ENCODE assay signal across 8 cellular contexts in the genomic region with DNA sequence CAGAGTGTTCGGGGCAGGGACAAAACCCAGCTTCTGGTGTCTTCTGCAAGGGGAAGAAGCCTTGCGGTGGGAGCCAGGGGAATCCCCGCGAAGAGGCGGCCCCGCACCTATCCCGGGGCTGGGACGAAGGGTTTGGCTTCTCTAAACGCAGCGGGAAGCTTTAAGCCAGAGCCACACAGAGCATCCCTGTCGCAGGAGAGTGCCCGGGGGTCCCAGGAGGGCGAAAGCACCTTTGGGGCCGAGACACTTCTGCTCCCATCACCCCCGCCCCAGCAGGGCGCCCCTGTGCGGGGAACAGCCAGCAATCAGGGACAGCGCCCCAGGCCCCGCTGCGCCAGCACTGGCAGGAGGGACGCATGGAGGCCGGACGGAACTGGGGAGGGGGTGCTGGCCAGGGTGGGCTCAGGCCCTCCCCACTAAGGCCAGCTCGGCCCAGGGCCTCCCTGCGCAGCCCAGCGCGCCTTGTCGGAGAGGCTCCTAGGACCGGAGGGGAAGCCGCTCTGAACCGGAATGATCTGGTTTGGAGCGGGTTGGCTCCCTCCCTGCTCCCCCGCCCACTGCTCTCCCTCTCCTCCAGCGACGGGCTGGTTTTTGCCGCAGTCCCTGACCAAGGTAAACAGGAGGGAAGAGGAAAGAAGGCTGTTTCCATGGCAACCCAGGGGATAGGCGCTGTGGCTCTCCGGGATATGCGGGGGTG.
DNase-seq lines count a peak whose midpoint lies in the region; ATAC-seq, FAIRE-seq and TF ChIP-seq lines count a peak whose summit lies in the region.

No MANE protein-coding gene starts in this region.

- ATAC-seq in GM18861 (IDR thresholded peaks at IDR 0.05; ENCODE audit: unreplicated experiment): peak; percentile 60

- no peak for TF ChIP-seq POLR2A in H54 (IDR thresholded peaks at IDR 0.05; ENCODE audit: low read depth, low read length)

- H3K9me3 ChIP-seq in HUES48 (ENCODE audit: control insufficient read depth, insufficient read depth, low read length): no peaks in the 10 kb centered on the region
- H3K9me3 ChIP-seq in thymus (ENCODE audit: control insufficient read depth): no peaks in the 10 kb centered on the region

- H3K4me3 ChIP-seq in HUES48 (ENCODE audit: low read depth, low read length) (peak overlapping the region; percentile 61), thymus (ENCODE audit: low read length) (peak overlapping the region; percentile 66)

- H3K27ac Mint-ChIP-seq in activated naive CD4-positive, alpha-beta T cell treated with anti-CD3 and anti-CD28 coated beads, Interleukin-2, amount 10 ng/mL, durations not matched to agents 7 days and 5 days: no peak overlapping the region
- H3K27ac Mint-ChIP-seq in nephron: peak overlapping the region; percentile 97 to 99 (median 98)

- H3K27ac ChIP-seq in HUES48 (ENCODE audit: low read depth, low read length) (peak overlapping the region; percentile 86), thymus (ENCODE audit: low read depth) (peak overlapping the region; percentile 70)

- peaks cover 6% of the 10 kb centered on the region; the same call in 1 of the 2 replicates for H3K27me3 ChIP-seq in HUES48 (ENCODE audit: control insufficient read depth, insufficient read depth, low read length)
- no peaks in the 10 kb centered on the region for H3K27me3 ChIP-seq in thymus (ENCODE audit: control insufficient read depth, insufficient read depth)

- peak overlapping the region; percentile 57 for H3K4me3 Mint-ChIP-seq in activated naive CD4-positive, alpha-beta T cell treated with anti-CD3 and anti-CD28 coated beads, Interleukin-2, amount 10 ng/mL, durations not matched to agents 7 days and 5 days
- peak overlapping the region; percentile 75 to 79 (median 79) for H3K4me3 Mint-ChIP-seq in nephron

- peaks cover 16% of the 10 kb centered on the region for H3K4me1 ChIP-seq in HUES48 (ENCODE audit: control insufficient read depth, insufficient read depth, low read length)
- no peaks in the 10 kb centered on the region for H3K4me1 ChIP-seq in thymus (ENCODE audit: control insufficient read depth, insufficient read depth, low read length)

- FAIRE-seq in H54 (lab: Jason Lieb, UNC): no peak

- H3K9me3 Mint-ChIP-seq in activated naive CD4-positive, alpha-beta T cell treated with anti-CD3 and anti-CD28 coated beads, Interleukin-2, amount 10 ng/mL, durations not matched to agents 7 days and 5 days: no peaks in the 10 kb centered on the region
- H3K9me3 Mint-ChIP-seq in nephron: no peaks in the 10 kb centered on the region

- peak; percentile 68 for DNase-seq in activated naive CD4-positive, alpha-beta T cell treated with anti-CD3 and anti-CD28 coated beads, Interleukin-2, amount 10 ng/mL, durations not matched to agents 7 days and 5 days
- DNase-seq in germinal center (ENCODE audit: low spot score) (peak; percentile 68), H54 (ENCODE audit: insufficient read length, low spot score) (no peak), HuH-7.5 (ENCODE audit: low spot score) (no peak)

- peak overlapping the region; percentile 83 for H3K9ac ChIP-seq in HUES48 (ENCODE audit: low read depth, low read length)

- H3K36me3 Mint-ChIP-seq in activated naive CD4-positive, alpha-beta T cell treated with anti-CD3 and anti-CD28 coated beads, Interleukin-2, amount 10 ng/mL, durations not matched to agents 7 days and 5 days: peaks cover 14% of the 10 kb centered on the region
- peaks cover 24% of the 10 kb centered on the region for H3K36me3 Mint-ChIP-seq in nephron (ENCODE audit: low read depth)

- H3K27me3 Mint-ChIP-seq in activated naive CD4-positive, alpha-beta T cell treated with anti-CD3 and anti-CD28 coated beads, Interleukin-2, amount 10 ng/mL, durations not matched to agents 7 days and 5 days: peaks cover 34% of the 10 kb centered on the region
- no peaks in the 10 kb centered on the region for H3K27me3 Mint-ChIP-seq in nephron (ENCODE audit: low read depth)

- no peak for TF ChIP-seq CTCF in nephron (IDR thresholded peaks at IDR 0.05; ENCODE audit: unreplicated experiment in 3 of 3)

- H3K36me3 ChIP-seq in HUES48 (ENCODE audit: control insufficient read depth, insufficient read depth, low read length): no peaks in the 10 kb centered on the region
- peaks cover 3% of the 10 kb centered on the region for H3K36me3 ChIP-seq in thymus (ENCODE audit: control insufficient read depth, insufficient read depth)

- CTCF ChIA-PET in activated naive CD4-positive, alpha-beta T cell treated with anti-CD3 and anti-CD28 coated beads, Interleukin-2, amount 10 ng/mL, durations not matched to agents 7 days and 5 days (lab: Charles Lee): interaction anchor here (1.6 kb wide), 1 partner anchor 8 kb away, joined by 3 read pairs; no protein-coding TSS in a partner anchor

- H3K4me1 Mint-ChIP-seq in activated naive CD4-positive, alpha-beta T cell treated with anti-CD3 and anti-CD28 coated beads, Interleukin-2, amount 10 ng/mL, durations not matched to agents 7 days and 5 days: peaks cover 14% of the 10 kb centered on the region
- peaks cover 53% of the 10 kb centered on the region for H3K4me1 Mint-ChIP-seq in nephron

- 6% methylated on average over 39 of the region's 39 CpGs for WGBS in thymus

Comparison
In these comparisons a context has a peak if more than half of its experiments do, and no peak if none do; other contexts are left out.
1. DNase-seq: peak in activated naive CD4-positive, alpha-beta T cell treated with anti-CD3 and anti-CD28 coated beads, Interleukin-2, amount 10 ng/mL, durations not matched to agents 7 days and 5 days (single experiment) and germinal center (single experiment); none in H54 (single experiment) and HuH-7.5 (single experiment).